Comparison of ENCODE assay signal across 1 cellular context in genomic region chr4:158624889-158625478, GRCh38.
TF ChIP-seq lines count a peak whose summit lies in the region.

No MANE protein-coding gene starts in this region.

TF ChIP-seq in H1, 55 proteins besides CTCF, POLR2A, EP300 and RAD21:
- TF ChIP-seq SP4 (IDR thresholded peaks at IDR 0.05; ENCODE audit: low read length) (no peak), CEBPB (IDR thresholded peaks at IDR 0.05; ENCODE audit: low read depth, low read length) (no peak), USF2 (IDR thresholded peaks at IDR 0.05; ENCODE audit: low read length) (no peak), HDAC2 (IDR thresholded peaks at IDR 0.05; ENCODE audit: borderline replicate concordance in 1 of 2, low read depth in 2 of 2, low read length in 2 of 2) (no peak), EGR1 (IDR thresholded peaks at IDR 0.05; ENCODE audit: borderline replicate concordance, low read depth, low read length) (no peak), KDM1A (IDR thresholded peaks at IDR 0.05; ENCODE audit: borderline replicate concordance, low read length) (no peak), SIN3A (conservative IDR thresholded peaks at IDR 0.05 in 1 of 2, IDR thresholded peaks at IDR 0.05 in 1 of 2; ENCODE audit: low read depth in 1 of 2, low read length in 2 of 2) (no peak), SIRT6 (IDR thresholded peaks at IDR 0.05; ENCODE audit: low read length) (no peak), BACH1 (IDR thresholded peaks at IDR 0.05; ENCODE audit: low read length) (no peak), CBX5 (IDR thresholded peaks at IDR 0.05; ENCODE audit: low read depth, low read length) (no peak), BCL11A (IDR thresholded peaks at IDR 0.05; ENCODE audit: low read depth in 2 of 2, low read length in 2 of 2) (no peak), BRCA1 (IDR thresholded peaks at IDR 0.05; ENCODE audit: low read depth, low read length) (no peak), ZNF274 (IDR thresholded peaks at IDR 0.05; ENCODE audit: borderline replicate concordance, extremely low read depth, low read length) (no peak), CHD1 (IDR thresholded peaks at IDR 0.05; ENCODE audit: low read depth, low read length) (no peak), SP2 (IDR thresholded peaks at IDR 0.05; ENCODE audit: low read length) (no peak), CTBP2 (IDR thresholded peaks at IDR 0.05; ENCODE audit: borderline replicate concordance, insufficient read depth, insufficient read length, low read length) (no peak)
- TF ChIP-seq, protein P1, sequence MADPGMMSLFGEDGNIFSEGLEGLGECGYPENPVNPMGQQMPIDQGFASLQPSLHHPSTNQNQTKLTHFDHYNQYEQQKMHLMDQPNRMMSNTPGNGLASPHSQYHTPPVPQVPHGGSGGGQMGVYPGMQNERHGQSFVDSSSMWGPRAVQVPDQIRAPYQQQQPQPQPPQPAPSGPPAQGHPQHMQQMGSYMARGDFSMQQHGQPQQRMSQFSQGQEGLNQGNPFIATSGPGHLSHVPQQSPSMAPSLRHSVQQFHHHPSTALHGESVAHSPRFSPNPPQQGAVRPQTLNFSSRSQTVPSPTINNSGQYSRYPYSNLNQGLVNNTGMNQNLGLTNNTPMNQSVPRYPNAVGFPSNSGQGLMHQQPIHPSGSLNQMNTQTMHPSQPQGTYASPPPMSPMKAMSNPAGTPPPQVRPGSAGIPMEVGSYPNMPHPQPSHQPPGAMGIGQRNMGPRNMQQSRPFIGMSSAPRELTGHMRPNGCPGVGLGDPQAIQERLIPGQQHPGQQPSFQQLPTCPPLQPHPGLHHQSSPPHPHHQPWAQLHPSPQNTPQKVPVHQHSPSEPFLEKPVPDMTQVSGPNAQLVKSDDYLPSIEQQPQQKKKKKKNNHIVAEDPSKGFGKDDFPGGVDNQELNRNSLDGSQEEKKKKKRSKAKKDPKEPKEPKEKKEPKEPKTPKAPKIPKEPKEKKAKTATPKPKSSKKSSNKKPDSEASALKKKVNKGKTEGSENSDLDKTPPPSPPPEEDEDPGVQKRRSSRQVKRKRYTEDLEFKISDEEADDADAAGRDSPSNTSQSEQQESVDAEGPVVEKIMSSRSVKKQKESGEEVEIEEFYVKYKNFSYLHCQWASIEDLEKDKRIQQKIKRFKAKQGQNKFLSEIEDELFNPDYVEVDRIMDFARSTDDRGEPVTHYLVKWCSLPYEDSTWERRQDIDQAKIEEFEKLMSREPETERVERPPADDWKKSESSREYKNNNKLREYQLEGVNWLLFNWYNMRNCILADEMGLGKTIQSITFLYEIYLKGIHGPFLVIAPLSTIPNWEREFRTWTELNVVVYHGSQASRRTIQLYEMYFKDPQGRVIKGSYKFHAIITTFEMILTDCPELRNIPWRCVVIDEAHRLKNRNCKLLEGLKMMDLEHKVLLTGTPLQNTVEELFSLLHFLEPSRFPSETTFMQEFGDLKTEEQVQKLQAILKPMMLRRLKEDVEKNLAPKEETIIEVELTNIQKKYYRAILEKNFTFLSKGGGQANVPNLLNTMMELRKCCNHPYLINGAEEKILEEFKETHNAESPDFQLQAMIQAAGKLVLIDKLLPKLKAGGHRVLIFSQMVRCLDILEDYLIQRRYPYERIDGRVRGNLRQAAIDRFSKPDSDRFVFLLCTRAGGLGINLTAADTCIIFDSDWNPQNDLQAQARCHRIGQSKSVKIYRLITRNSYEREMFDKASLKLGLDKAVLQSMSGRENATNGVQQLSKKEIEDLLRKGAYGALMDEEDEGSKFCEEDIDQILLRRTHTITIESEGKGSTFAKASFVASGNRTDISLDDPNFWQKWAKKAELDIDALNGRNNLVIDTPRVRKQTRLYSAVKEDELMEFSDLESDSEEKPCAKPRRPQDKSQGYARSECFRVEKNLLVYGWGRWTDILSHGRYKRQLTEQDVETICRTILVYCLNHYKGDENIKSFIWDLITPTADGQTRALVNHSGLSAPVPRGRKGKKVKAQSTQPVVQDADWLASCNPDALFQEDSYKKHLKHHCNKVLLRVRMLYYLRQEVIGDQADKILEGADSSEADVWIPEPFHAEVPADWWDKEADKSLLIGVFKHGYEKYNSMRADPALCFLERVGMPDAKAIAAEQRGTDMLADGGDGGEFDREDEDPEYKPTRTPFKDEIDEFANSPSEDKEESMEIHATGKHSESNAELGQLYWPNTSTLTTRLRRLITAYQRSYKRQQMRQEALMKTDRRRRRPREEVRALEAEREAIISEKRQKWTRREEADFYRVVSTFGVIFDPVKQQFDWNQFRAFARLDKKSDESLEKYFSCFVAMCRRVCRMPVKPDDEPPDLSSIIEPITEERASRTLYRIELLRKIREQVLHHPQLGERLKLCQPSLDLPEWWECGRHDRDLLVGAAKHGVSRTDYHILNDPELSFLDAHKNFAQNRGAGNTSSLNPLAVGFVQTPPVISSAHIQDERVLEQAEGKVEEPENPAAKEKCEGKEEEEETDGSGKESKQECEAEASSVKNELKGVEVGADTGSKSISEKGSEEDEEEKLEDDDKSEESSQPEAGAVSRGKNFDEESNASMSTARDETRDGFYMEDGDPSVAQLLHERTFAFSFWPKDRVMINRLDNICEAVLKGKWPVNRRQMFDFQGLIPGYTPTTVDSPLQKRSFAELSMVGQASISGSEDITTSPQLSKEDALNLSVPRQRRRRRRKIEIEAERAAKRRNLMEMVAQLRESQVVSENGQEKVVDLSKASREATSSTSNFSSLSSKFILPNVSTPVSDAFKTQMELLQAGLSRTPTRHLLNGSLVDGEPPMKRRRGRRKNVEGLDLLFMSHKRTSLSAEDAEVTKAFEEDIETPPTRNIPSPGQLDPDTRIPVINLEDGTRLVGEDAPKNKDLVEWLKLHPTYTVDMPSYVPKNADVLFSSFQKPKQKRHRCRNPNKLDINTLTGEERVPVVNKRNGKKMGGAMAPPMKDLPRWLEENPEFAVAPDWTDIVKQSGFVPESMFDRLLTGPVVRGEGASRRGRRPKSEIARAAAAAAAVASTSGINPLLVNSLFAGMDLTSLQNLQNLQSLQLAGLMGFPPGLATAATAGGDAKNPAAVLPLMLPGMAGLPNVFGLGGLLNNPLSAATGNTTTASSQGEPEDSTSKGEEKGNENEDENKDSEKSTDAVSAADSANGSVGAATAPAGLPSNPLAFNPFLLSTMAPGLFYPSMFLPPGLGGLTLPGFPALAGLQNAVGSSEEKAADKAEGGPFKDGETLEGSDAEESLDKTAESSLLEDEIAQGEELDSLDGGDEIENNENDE (IDR thresholded peaks at IDR 0.05; ENCODE audit: insufficient replicate concordance, low read length): no peak
TF ChIP-seq in H1: peak in this region for 0.
